In genomic region chr16:81940781-81941560, GRCh38 we compare ENCODE assay signal across 8 cellular contexts.
DNase-seq lines count a peak whose midpoint lies in the region; ATAC-seq, FAIRE-seq and TF ChIP-seq lines count a peak whose summit lies in the region.

No MANE protein-coding gene starts in this region.

- FAIRE-seq in endometrium (lab: Jason Lieb, UNC): peak; percentile 94

- in situ Hi-C loops in GM13976 (cut with MboI; ENCODE audit: low sequenced_read_pairs, unreplicated experiment): no loop called here

- peak; percentile 69 for DNase-seq in AG08396 (ENCODE audit: low spot score)
- peak; percentile 3 for DNase-seq in GM13976 (ENCODE audit: low spot score)
- DNase-seq in NOMO-1 treated with DMSO at 0.1 percent for 48 hours (lab: John Stamatoyannopoulos, UW; ENCODE audit: unreplicated experiment): peak; percentile 54
- peak; percentile 31 for DNase-seq in non-pigmented ciliary epithelial cell (ENCODE audit: low read depth)
- DNase-seq in NK-92 (lab: John Stamatoyannopoulos, UW; ENCODE audit: unreplicated experiment): no peak
- no peak for DNase-seq in amniotic stem cell (lab: John Stamatoyannopoulos, UW)

- no peak for ATAC-seq in HG02870 (IDR thresholded peaks at IDR 0.05; ENCODE audit: unreplicated experiment)

- no peak for TF ChIP-seq CTCF in GM13976 (IDR thresholded peaks at IDR 0.05; ENCODE audit: borderline replicate concordance, control extremely low read depth, extremely low read depth, insufficient read depth, missing control alignments)

Comparison
In these comparisons a context has a peak if more than half of its experiments do, and no peak if none do; other contexts are left out.
1. DNase-seq: peak in AG08396 (single experiment), GM13976 (single experiment), NOMO-1 treated with DMSO at 0.1 percent for 48 hours (single experiment) and non-pigmented ciliary epithelial cell (single experiment); none in NK-92 (single experiment) and amniotic stem cell (single experiment).